8 cellular contexts compared by ENCODE assay signal in genomic region chr12:4353785-4354208, GRCh38. TPM values are rescaled to one million over a fixed set of nuclear protein-coding genes. Genes with fewer than 3 reads are reported as not detected.
DNase-seq lines count a peak whose midpoint lies in the region; ATAC-seq and TF ChIP-seq lines count a peak whose summit lies in the region.

No MANE protein-coding gene starts in this region.

- H3K4me1 Mint-ChIP-seq in HFFc6 (ENCODE audit: low read depth): no peaks in the 10 kb centered on the region
- peaks cover 0 to 2% of the 10 kb centered on the region in 2 donors for H3K4me1 Mint-ChIP-seq in effector memory CD8-positive, alpha-beta T cell (ENCODE audit: low read depth in 2 of 2)

- WGBS in sigmoid colon, 2 donors: 33 to 51% methylated on average over 4 of the region's 4 CpGs

- no peak overlapping the region for H3K27ac Mint-ChIP-seq in HFFc6
- peak overlapping the region in 1 of 2 donors; percentile 67 for H3K27ac Mint-ChIP-seq in effector memory CD8-positive, alpha-beta T cell

- no peak for TF ChIP-seq EP300 in sigmoid colon (IDR thresholded peaks at IDR 0.05)

- ATAC-seq in effector memory CD8-positive, alpha-beta T cell (replicated peaks): peak; percentile 100
- ATAC-seq in GM21619 (IDR thresholded peaks at IDR 0.05; ENCODE audit: unreplicated experiment) (no peak), GM18907 (IDR thresholded peaks at IDR 0.05; ENCODE audit: unreplicated experiment) (no peak)

- DNase-seq in CD1c-positive myeloid dendritic cell (ENCODE audit: extremely low spot score) (peak; percentile 38), HFFc6 (no peak), sigmoid colon (no peak), vagina (ENCODE audit: extremely low spot score in 2 of 2) (no peak)
- DNase-seq in activated CD4-positive, alpha-beta T cell treated with anti-CD3 and anti-CD28 coated beads for 48 hours: peak; percentile 42
- DNase-seq in effector memory CD8-positive, alpha-beta T cell: peak; percentile 39 to 49 (median 49)

- peaks cover 28% of the 10 kb centered on the region for H3K36me3 Mint-ChIP-seq in HFFc6 (ENCODE audit: low read depth)
- H3K36me3 Mint-ChIP-seq in effector memory CD8-positive, alpha-beta T cell (ENCODE audit: insufficient read depth): peaks cover 33% of the 10 kb centered on the region

- H3K4me3 ChIP-seq in sigmoid colon (no peak overlapping the region), vagina (no peak overlapping the region)

- H3K9me3 Mint-ChIP-seq in HFFc6: no peaks in the 10 kb centered on the region
- H3K9me3 Mint-ChIP-seq in effector memory CD8-positive, alpha-beta T cell: no peaks in the 10 kb centered on the region

- peaks cover 0 to 44% (median 8%) of the 10 kb centered on the region in 4 donors for H3K36me3 ChIP-seq in sigmoid colon
- no peaks in the 10 kb centered on the region for H3K36me3 ChIP-seq in vagina

- no peaks in the 10 kb centered on the region for H3K4me1 ChIP-seq in sigmoid colon
- H3K4me1 ChIP-seq in vagina: no peaks in the 10 kb centered on the region

- H3K4me3 Mint-ChIP-seq in HFFc6: no peak overlapping the region
- no peak overlapping the region for H3K4me3 Mint-ChIP-seq in effector memory CD8-positive, alpha-beta T cell

- H3K27me3 ChIP-seq in sigmoid colon: no peaks in the 10 kb centered on the region
- H3K27me3 ChIP-seq in vagina: no peaks in the 10 kb centered on the region

- peak; percentile 71 for TF ChIP-seq CTCF in HFFc6 (IDR thresholded peaks at IDR 0.05)
- peak in 3 of 4 experiments; percentile 44 to 55 (median 50) for TF ChIP-seq CTCF in sigmoid colon (IDR thresholded peaks at IDR 0.05)
- TF ChIP-seq CTCF in vagina (IDR thresholded peaks at IDR 0.05): no peak

- intact Hi-C loops in sigmoid colon (cut with DNase I) (loop anchor here (2.0 to 5.0 kb wide), 2 partner anchors 64 to 173 kb away; no protein-coding TSS in a partner anchor), vagina (cut with DNase I) (no loop called here)

- no peaks in the 10 kb centered on the region for H3K9me3 ChIP-seq in sigmoid colon
- no peaks in the 10 kb centered on the region for H3K9me3 ChIP-seq in vagina

- no peak for TF ChIP-seq POLR2A in sigmoid colon (IDR thresholded peaks at IDR 0.05)
- TF ChIP-seq POLR2A in vagina (IDR thresholded peaks at IDR 0.05): no peak

- peaks cover 3% of the 10 kb centered on the region; the same call in 1 of the 2 replicates for H3K27me3 Mint-ChIP-seq in HFFc6 (ENCODE audit: insufficient read depth)
- H3K27me3 Mint-ChIP-seq in effector memory CD8-positive, alpha-beta T cell: no peaks in the 10 kb centered on the region

- H3K27ac ChIP-seq in sigmoid colon (no peak overlapping the region), vagina (no peak overlapping the region)

RNA-seq across cellular contexts. Expression of gene FGF23, which starts 25.7 kb away (rescaled TPM):
- total RNA-seq in HFFc6 (2021; fragmentation: NEBNext Ultra II Directional; extraction: Animal tissue kit (Norgen Biotek cat#: 25700)): not detected
- total RNA-seq in sigmoid colon (not detected), vagina (not detected)
- polyA plus RNA-seq in sigmoid colon: not detected

RNA-seq across cellular contexts. Expression of gene TIGAR, which starts 32.8 kb away (rescaled TPM):
- total RNA-seq in HFFc6 (2021; fragmentation: NEBNext Ultra II Directional; extraction: Animal tissue kit (Norgen Biotek cat#: 25700)): 10 to 100 TPM; 29.9 to 51.8 (median 41.8) TPM
- total RNA-seq in sigmoid colon (1 to 10 TPM; 4.4 to 6.0 (median 5.2) TPM), vagina (0.98 TPM)
- polyA plus RNA-seq in sigmoid colon: 10 to 100 TPM in 1 of 3 donors, 1 to 10 TPM in 2; 7.1 to 14.6 (median 7.8) TPM

Comparison
In these comparisons a context has a peak if more than half of its experiments do, and no peak if none do; other contexts are left out.
1. DNase-seq: peak in CD1c-positive myeloid dendritic cell (single experiment), activated CD4-positive, alpha-beta T cell treated with anti-CD3 and anti-CD28 coated beads for 48 hours (single experiment) and effector memory CD8-positive, alpha-beta T cell (3 of 3); none in HFFc6 (single experiment), sigmoid colon (single experiment) and vagina (0 of 2).
2. CTCF ChIP-seq: peak in HFFc6 (single experiment) and sigmoid colon (3 of 4); none in vagina (0 of 3).
3. RNA of gene TIGAR, which starts 32.8 kb away (total RNA-seq): 29.9 to 51.8 TPM in HFFc6; 4.4 to 6.0 TPM in sigmoid colon and 0.98 TPM in vagina (single experiment); every median in the first group is over 4 times any median in the second.